Comparison of ENCODE assay signal across 8 cellular contexts in the genomic region with DNA sequence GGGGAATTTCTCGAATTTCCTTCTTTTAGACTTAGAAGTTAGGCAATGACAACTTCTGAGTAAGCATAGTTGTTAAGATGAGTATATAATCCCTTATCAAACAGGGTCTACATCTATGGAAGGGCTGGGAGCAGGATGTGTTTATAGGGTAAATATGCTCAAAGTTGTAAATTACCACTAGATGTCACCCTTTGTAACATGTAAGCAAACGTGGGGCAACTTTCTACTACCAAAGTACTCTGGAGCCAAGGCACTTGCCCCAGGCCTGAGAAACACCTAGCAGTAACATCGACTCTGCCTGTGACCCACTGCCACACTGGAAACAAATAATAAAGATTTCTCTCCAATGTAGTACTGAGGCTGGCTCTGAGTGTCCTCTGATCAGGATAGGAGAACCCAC.
DNase-seq lines count a peak whose midpoint lies in the region; ATAC-seq and TF ChIP-seq lines count a peak whose summit lies in the region.

No MANE protein-coding gene starts in this region.

- TF ChIP-seq CTCF in BJ (IDR thresholded peaks at IDR 0.05; ENCODE audit: insufficient read depth, low read depth, low read length): peak; percentile 46
- TF ChIP-seq CTCF in cardiac fibroblast (IDR thresholded peaks at IDR 0.05; ENCODE audit: low read depth, low read length): peak; percentile 47
- TF ChIP-seq CTCF in right lobe of liver (IDR thresholded peaks at IDR 0.05): peak; percentile 35 to 58 (median 57)
- TF ChIP-seq CTCF in CD8-positive, alpha-beta T cell (IDR thresholded peaks at IDR 0.05): no peak

- H3K4me1 ChIP-seq in right lobe of liver: peaks cover 0 to 5% (median 0%) of the 10 kb centered on the region in 4 donors
- H3K4me1 ChIP-seq in CD8-positive, alpha-beta T cell (ENCODE audit: insufficient read depth, low read length): no peaks in the 10 kb centered on the region

- H3K4me3 Mint-ChIP-seq in CD8-positive, alpha-beta T cell: no peak overlapping the region

- H3K4me3 ChIP-seq in BJ (ENCODE audit: low read depth, low read length) (no peak overlapping the region), cardiac fibroblast (replicated peaks in 1 of 2; ENCODE audit: low read depth in 2 of 2, low read length in 2 of 2) (no peak overlapping the region), right lobe of liver (no peak overlapping the region)
- no peak overlapping the region for H3K4me3 ChIP-seq in CD8-positive, alpha-beta T cell (ENCODE audit: low read depth, low read length)

- no peak for TF ChIP-seq POLR2A in right lobe of liver (IDR thresholded peaks at IDR 0.05)

- CTCF ChIA-PET in BJ (lab: Yijun Ruan, JAX): interaction anchor here (1.3 to 1.7 kb wide), 5 partner anchors 9 to 525 kb away, joined by 3 to 30 read pairs (median 4); no protein-coding TSS in a partner anchor
- CTCF ChIA-PET in CD8-positive, alpha-beta T cell (lab: Charles Lee): no interaction called here

- H3K27ac ChIP-seq in right lobe of liver: no peak overlapping the region
- no peak overlapping the region for H3K27ac ChIP-seq in CD8-positive, alpha-beta T cell (ENCODE audit: low read depth, low read length)

- H3K4me1 Mint-ChIP-seq in CD8-positive, alpha-beta T cell (ENCODE audit: low read depth): no peaks in the 10 kb centered on the region

- intact Hi-C loops in right lobe of liver (cut with DNase I): no loop called here
- intact Hi-C loops in CD8-positive, alpha-beta T cell (cut with DNase I, micrococcal nuclease): no loop called here

- no peaks in the 10 kb centered on the region for H3K27me3 ChIP-seq in BJ (ENCODE audit: control insufficient read depth, insufficient read depth, low read length)
- no peaks in the 10 kb centered on the region for H3K27me3 ChIP-seq in right lobe of liver
- H3K27me3 ChIP-seq in CD8-positive, alpha-beta T cell (ENCODE audit: insufficient read depth, low read length): no peaks in the 10 kb centered on the region

- H3K36me3 ChIP-seq in BJ (ENCODE audit: control insufficient read depth, insufficient read depth, low read length): no peaks in the 10 kb centered on the region
- no peaks in the 10 kb centered on the region for H3K36me3 ChIP-seq in right lobe of liver
- H3K36me3 ChIP-seq in CD8-positive, alpha-beta T cell (ENCODE audit: insufficient read depth, low read length): no peaks in the 10 kb centered on the region

- ATAC-seq in GM19043 (IDR thresholded peaks at IDR 0.05; ENCODE audit: low read depth, unreplicated experiment) (peak; percentile 45), HG03342 (IDR thresholded peaks at IDR 0.05; ENCODE audit: unreplicated experiment) (peak; percentile 74), right lobe of liver (peak; percentile 98 to 99 (median 98))
- ATAC-seq in CD8-positive, alpha-beta T cell: no peak

- H3K9me3 ChIP-seq in right lobe of liver: no peaks in the 10 kb centered on the region
- no peaks in the 10 kb centered on the region for H3K9me3 ChIP-seq in CD8-positive, alpha-beta T cell (ENCODE audit: low read length)

- H3K27me3 Mint-ChIP-seq in CD8-positive, alpha-beta T cell (ENCODE audit: low read depth): no peaks in the 10 kb centered on the region

- H3K27ac Mint-ChIP-seq in CD8-positive, alpha-beta T cell: no peak overlapping the region

- WGBS in right lobe of liver (ENCODE audit: insufficient coverage, low coverage, low lambda C conversion rate, missing lambda C conversion rate): 11% methylated on average over 3 of the region's 3 CpGs

- DNase-seq in BJ (ENCODE audit: low read depth): peak; percentile 11
- peak; percentile 26 for DNase-seq in NCI-H460 (ENCODE audit: extremely low read depth, low read depth)
- DNase-seq in cardiac fibroblast (ENCODE audit: low read depth in 2 of 2): peak; percentile 81 to 82
- DNase-seq in right lobe of liver: peak; percentile 19 to 50 (median 47)
- DNase-seq in CD8-positive, alpha-beta T cell: no peak
- no peak for DNase-seq in C1 segment of cervical spinal cord (lab: John Stamatoyannopoulos, UW)

- H3K36me3 Mint-ChIP-seq in CD8-positive, alpha-beta T cell: no peaks in the 10 kb centered on the region

- no peaks in the 10 kb centered on the region for H3K9me3 Mint-ChIP-seq in CD8-positive, alpha-beta T cell

- POLR2A ChIA-PET in BJ (lab: Charles Lee): no interaction called here
- POLR2A ChIA-PET in CD8-positive, alpha-beta T cell (lab: Charles Lee): no interaction called here

Comparison
In these comparisons a context has a peak if more than half of its experiments do, and no peak if none do; other contexts are left out.
1. DNase-seq: peak in BJ (single experiment), NCI-H460 (single experiment), cardiac fibroblast (2 of 2) and right lobe of liver (3 of 3); none in CD8-positive, alpha-beta T cell (0 of 7) and C1 segment of cervical spinal cord (0 of 14).